ENCODE assay signal across 1 cellular context in genomic region chr2:205975082-205975949, GRCh38.
A peak's percentile ranks its signal among the peaks of the same experiment; 100 is the strongest.
TF ChIP-seq lines count a peak whose summit lies in the region.

No MANE protein-coding gene starts in this region.

TF ChIP-seq in liver, 16 proteins besides CTCF, POLR2A, EP300 and RAD21 (continued from another document):
- TF ChIP-seq ZBTB33 (IDR thresholded peaks at IDR 0.05) (peak; percentile 75), FOXA2 (IDR thresholded peaks at IDR 0.05) (no peak), MAX (IDR thresholded peaks at IDR 0.05) (peak; percentile 88)
